ENCODE assay signal across 18 cellular contexts in genomic region chr5:42715791-42716190, GRCh38. TPM values are rescaled to one million over a fixed set of nuclear protein-coding genes. Genes with fewer than 3 reads are reported as not detected.
A peak's percentile ranks its signal among the peaks of the same experiment; 100 is the strongest.
DNase-seq lines count a peak whose midpoint lies in the region; ATAC-seq lines count a peak whose summit lies in the region.
"Had no signal": no experiment of that assay in that cellular context is flagged by ENCODE, and none has a peak within 500 bp of the region (broad histone marks: within the 10 kb centered on the region; RNA-seq: fewer than 3 reads in every experiment).

No MANE protein-coding gene starts in this region.

- ATAC-seq in HG03108 (IDR thresholded peaks at IDR 0.05; ENCODE audit: unreplicated experiment) = no peak
- ATAC-seq: left lung had no signal

- peak; percentile 71 for DNase-seq in M059J (ENCODE audit: low read depth)
- peak; percentile 12 for DNase-seq in SW480 (ENCODE audit: low spot score)
- peak; percentile 33 for DNase-seq in kidney tubule cell (ENCODE audit: low spot score)
- no peak for DNase-seq in NCI-H1436 (lab: John Stamatoyannopoulos, UW)
- no peak for DNase-seq in activated naive CD4-positive, alpha-beta T cell (lab: John Stamatoyannopoulos, UW)
- DNase-seq in Ammon's horn (ENCODE audit: low spot score) = no peak
- DNase-seq: activated CD4-positive, alpha-beta T cell treated with anti-CD3 and anti-CD28 coated beads for 48 hours; activated naive CD4-positive, alpha-beta T cell treated with anti-CD3 and anti-CD28 coated beads, Interleukin-2, amount 10 ng/mL, durations not matched to agents 7 days and 5 days; Calu3; dorsolateral prefrontal cortex; Kasumi-1; left lung; NCI-H187; NCI-H510A treated with DMSO at 0.1 percent for 48 hours; stimulated activated naive CD4-positive, alpha-beta T cell treated with Interleukin-2 at 50 U/mL for 16 hours had no signal

- peaks cover 0 to 6% (median 0%) of the 10 kb centered on the region in 11 experiments; a peak in 2 of 22 replicates for H3K9me3 ChIP-seq in BLaER1 treated with 17β-estradiol and CSF1 and Interleukin-3, amounts not matched to agents 10 nM and 100 nM (replicated peaks in 1 of 11)
- H3K9me3 ChIP-seq: breast epithelium, left lung had no signal

- no peaks in the 10 kb centered on the region for H3K27me3 ChIP-seq in BLaER1 treated with 17β-estradiol and CSF1 and Interleukin-3, amounts not matched to agents 10 nM and 100 nM
- H3K27me3 ChIP-seq: breast epithelium, left lung had no signal

- peak overlapping the region; percentile 50 to 87 (median 71) for H3K4me2 ChIP-seq in BLaER1 treated with 17β-estradiol and CSF1 and Interleukin-3, amounts not matched to agents 10 nM and 100 nM

- H3K27ac ChIP-seq in BLaER1 treated with 17β-estradiol and CSF1 and Interleukin-3, amounts not matched to agents 10 nM and 100 nM = peak overlapping the region in 1 of 11 experiments; percentile 27; a peak in 2 of 22 replicates
- H3K27ac ChIP-seq: breast epithelium, dorsolateral prefrontal cortex, left lung had no signal

- no peaks in the 10 kb centered on the region for H3K36me3 ChIP-seq in BLaER1 treated with 17β-estradiol and CSF1 and Interleukin-3, amounts not matched to agents 10 nM and 100 nM
- H3K36me3 ChIP-seq: breast epithelium, left lung had no signal

- H3K4me3 ChIP-seq in BLaER1 treated with 17β-estradiol and CSF1 and Interleukin-3, amounts not matched to agents 10 nM and 100 nM = peak overlapping the region in 1 of 10 experiments; percentile 20; a peak in 2 of 20 replicates
- H3K4me3 ChIP-seq: breast epithelium, dorsolateral prefrontal cortex, left lung had no signal

- H4K20me1 ChIP-seq in BLaER1 treated with 17β-estradiol and CSF1 and Interleukin-3, amounts not matched to agents 10 nM and 100 nM = no peaks in the 10 kb centered on the region

- H3K9ac ChIP-seq in BLaER1 treated with 17β-estradiol and CSF1 and Interleukin-3, amounts not matched to agents 10 nM and 100 nM = peak overlapping the region in 1 of 11 experiments; percentile 4; a peak in 1 of 22 replicates

- H3K4me1 ChIP-seq in BLaER1 treated with 17β-estradiol and CSF1 and Interleukin-3, amounts not matched to agents 10 nM and 100 nM = peaks cover 38 to 56% (median 44%) of the 10 kb centered on the region in 10 experiments
- H3K4me1 ChIP-seq: breast epithelium, left lung had no signal

RNA-seq across cellular contexts. Expression of gene CCDC152, which starts 40.8 kb away (rescaled TPM):
- 1.6 and 3.0 TPM in 2 replicates for total RNA-seq in M059J (2014; rRNA removed; shearing (Covaris generic))

Comparison
In these comparisons a context has a peak if more than half of its experiments do, and no peak if none do; other contexts are left out.
1. DNase-seq: peak in M059J (single experiment), SW480 (single experiment) and kidney tubule cell (single experiment); none in NCI-H1436 (single experiment), activated naive CD4-positive, alpha-beta T cell (0 of 4) and Ammon's horn (single experiment).